In genomic region chr3:123067689-123068226, GRCh38 we compare ENCODE assay signal across 2 cellular contexts.
TF ChIP-seq lines count a peak whose summit lies in the region.

No MANE protein-coding gene starts in this region.

TF ChIP-seq in GM23338, 12 proteins besides CTCF, POLR2A, EP300 and RAD21 (continued from another document):
- no peak for TF ChIP-seq REST (IDR thresholded peaks at IDR 0.05; ENCODE audit: unreplicated experiment)
- no peak for TF ChIP-seq ZNF331 (CRISPR knock-in tag; IDR thresholded peaks at IDR 0.05; ENCODE audit: low read depth)
- TF ChIP-seq CREB1 (CRISPR knock-in tag; IDR thresholded peaks at IDR 0.05; ENCODE audit: low read depth): no peak
- no peak for TF ChIP-seq ZNF462 (CRISPR knock-in tag; IDR thresholded peaks at IDR 0.05)
- TF ChIP-seq ETS1 (IDR thresholded peaks at IDR 0.05): no peak
- TF ChIP-seq EZH2 (IDR thresholded peaks at IDR 0.05; ENCODE audit: low read depth, unreplicated experiment): no peak
- TF ChIP-seq ZNF114 (CRISPR knock-in tag; IDR thresholded peaks at IDR 0.05): no peak
- TF ChIP-seq POLR2AphosphoS5 (IDR thresholded peaks at IDR 0.05; ENCODE audit: low read depth): no peak
- no peak for TF ChIP-seq JUNB (IDR thresholded peaks at IDR 0.05; ENCODE audit: unreplicated experiment)
- no peak for TF ChIP-seq STAT1 (IDR thresholded peaks at IDR 0.05; ENCODE audit: unreplicated experiment)

TF ChIP-seq in H1, 55 proteins besides CTCF, POLR2A, EP300 and RAD21 (continued from another document):
- peak; percentile 45; the same call in 1 of the 2 replicates for TF ChIP-seq SUZ12 (IDR thresholded peaks at IDR 0.05; ENCODE audit: low read length)
- TF ChIP-seq NRF1 (IDR thresholded peaks at IDR 0.05; ENCODE audit: low read depth, low read length): no peak
- TF ChIP-seq KDM1A (IDR thresholded peaks at IDR 0.05; ENCODE audit: borderline replicate concordance, low read length): no peak
- no peak for TF ChIP-seq CHD2 (IDR thresholded peaks at IDR 0.05; ENCODE audit: low read length)
- TF ChIP-seq PHF8 (conservative IDR thresholded peaks at IDR 0.05; ENCODE audit: low read depth, low read length): no peak
- no peak for TF ChIP-seq SRF (IDR thresholded peaks at IDR 0.05; ENCODE audit: low read depth, low read length)
- peak; percentile 8 for TF ChIP-seq EZH2 (IDR thresholded peaks at IDR 0.05; ENCODE audit: low read depth, low read length, severe bottlenecking)
- no peak for TF ChIP-seq POLR2AphosphoS5 (IDR thresholded peaks at IDR 0.05; ENCODE audit: low read depth, low read length)
- 0 out of 4 replicates have a peak, but pooled peaks of 1 of the 2 experiments have one; percentile 21 for TF ChIP-seq SIN3A (conservative IDR thresholded peaks at IDR 0.05 in 1 of 2, IDR thresholded peaks at IDR 0.05 in 1 of 2; ENCODE audit: low read depth in 1 of 2, low read length in 2 of 2)
- TF ChIP-seq BRCA1 (IDR thresholded peaks at IDR 0.05; ENCODE audit: low read depth, low read length): no peak
- TF ChIP-seq MAFK (IDR thresholded peaks at IDR 0.05; ENCODE audit: low read depth, low read length): no peak
- TF ChIP-seq JUND (IDR thresholded peaks at IDR 0.05; ENCODE audit: low read length): no peak
